In the genomic region with DNA sequence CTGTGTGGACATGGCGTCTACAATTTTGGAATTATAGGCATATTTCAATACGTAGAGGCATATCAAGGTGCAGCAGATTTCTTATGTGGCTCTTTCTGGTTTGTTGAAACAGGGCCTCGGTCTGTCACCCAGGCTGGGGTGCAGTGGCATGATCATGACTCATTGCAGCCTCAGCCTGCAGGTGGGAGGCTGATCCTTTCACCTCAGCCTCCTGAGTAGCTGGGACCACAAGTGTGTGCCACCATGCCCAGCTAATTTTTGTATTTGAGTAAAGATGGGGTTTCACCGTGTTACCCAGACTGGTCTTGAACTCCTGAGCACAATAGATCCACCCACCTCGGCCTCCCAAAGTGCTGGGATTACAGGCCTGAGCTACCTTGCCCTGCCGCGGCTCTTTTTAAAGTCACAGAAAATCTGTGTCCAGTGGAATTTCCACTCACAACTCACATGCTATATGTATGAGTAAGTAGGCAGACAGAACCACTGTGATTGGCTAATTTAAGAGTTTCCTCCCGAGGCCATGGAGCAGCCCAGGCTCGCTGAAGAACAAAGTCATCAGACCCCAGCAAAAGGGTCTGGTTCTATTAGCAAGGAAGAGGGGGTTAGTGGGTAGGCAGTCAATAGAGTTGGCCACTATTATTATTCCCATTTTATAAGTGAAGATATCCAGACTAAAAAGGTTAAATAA, we compare ENCODE assay signal across 10 cellular contexts. TPM values are rescaled to one million over a fixed set of nuclear protein-coding genes. Genes with fewer than 3 reads are reported as not detected.
DNase-seq lines count a peak whose midpoint lies in the region; ATAC-seq and TF ChIP-seq lines count a peak whose summit lies in the region.
"Had no signal": no experiment of that assay in that cellular context is flagged by ENCODE, and none has a peak within 500 bp of the region (broad histone marks: within the 10 kb centered on the region; RNA-seq: fewer than 3 reads in every experiment).

No MANE protein-coding gene starts in this region.

- TF ChIP-seq CTCF in DND-41 (IDR thresholded peaks at IDR 0.05; ENCODE audit: borderline replicate concordance, extremely low read depth, low read length, poor library complexity, severe bottlenecking) (no peak), Calu3 (IDR thresholded peaks at IDR 0.05; ENCODE audit: unreplicated experiment) (no peak)

- peak overlapping the region; percentile 21; the same call in 1 of the 2 replicates for H3K27ac ChIP-seq in DND-41 (ENCODE audit: low read length)

- no peak overlapping the region for H3K4me3 ChIP-seq in DND-41 (ENCODE audit: low read depth in 1 of 2, low read length in 2 of 2)

- DNase-seq in DND-41 (no peak), left colon (no peak), Calu3 (no peak), NCI-H1436 (lab: John Stamatoyannopoulos, UW) (no peak)
- DNase-seq in activated CD4-positive, alpha-beta T cell treated with anti-CD3 and anti-CD28 coated beads for 1 hour = peak; percentile 39
- peak; percentile 67 for DNase-seq in activated naive CD4-positive, alpha-beta T cell treated with anti-CD3 and anti-CD28 coated beads for 36 hours
- DNase-seq in stimulated activated CD4-positive, alpha-beta T cell treated with anti-CD3 and anti-CD28 coated beads, Interleukin-2, amount 100 ng/mL, for 24 hours = peak; percentile 61 to 62
- DNase-seq: H7 had no signal

- no peaks in the 10 kb centered on the region for H3K9me3 ChIP-seq in DND-41 (ENCODE audit: insufficient read depth, low read length, severe bottlenecking)

- peak overlapping the region; percentile 26; the same call in 1 of the 2 replicates for H3K4me2 ChIP-seq in DND-41 (ENCODE audit: insufficient read depth, low read length)

- no peak overlapping the region for H2AFZ ChIP-seq in DND-41 (ENCODE audit: low read depth, low read length)

- H3K36me3 Mint-ChIP-seq in activated naive CD4-positive, alpha-beta T cell treated with anti-CD3 and anti-CD28 coated beads for 36 hours (ENCODE audit: low read depth) = peaks cover 13% of the 10 kb centered on the region
- no peaks in the 10 kb centered on the region for H3K36me3 Mint-ChIP-seq in Calu3 (ENCODE audit: insufficient read depth, unreplicated experiment)

- ATAC-seq in DND-41 (ENCODE audit: insufficient read depth, low read depth) (peak; percentile 50), HG03280 (IDR thresholded peaks at IDR 0.05; ENCODE audit: unreplicated experiment) (no peak), left colon (no peak)

- no peak overlapping the region for H3K9ac ChIP-seq in DND-41 (ENCODE audit: low read depth, low read length)

- peak overlapping the region; percentile 10 for H3K4me3 Mint-ChIP-seq in activated naive CD4-positive, alpha-beta T cell treated with anti-CD3 and anti-CD28 coated beads for 36 hours
- no peak overlapping the region for H3K4me3 Mint-ChIP-seq in Calu3 (ENCODE audit: low read depth, unreplicated experiment)

- peaks cover 66% of the 10 kb centered on the region for H4K20me1 ChIP-seq in DND-41 (ENCODE audit: insufficient read depth, low read length)

- no peak overlapping the region for H3K27ac Mint-ChIP-seq in activated naive CD4-positive, alpha-beta T cell treated with anti-CD3 and anti-CD28 coated beads for 36 hours
- no peak overlapping the region for H3K27ac Mint-ChIP-seq in Calu3 (ENCODE audit: unreplicated experiment)

- BruUV-seq in Calu3 (replicated peaks; lab: Mats Ljungman, UMichigan) = no TSS peak

- H3K27me3 ChIP-seq in DND-41 (ENCODE audit: insufficient read depth, low read length, poor library complexity) = no peaks in the 10 kb centered on the region

- peaks cover 7% of the 10 kb centered on the region for H3K36me3 ChIP-seq in DND-41 (ENCODE audit: insufficient read depth, low read length)

- H3K79me2 ChIP-seq in DND-41 (ENCODE audit: insufficient read depth, low read length) = peaks cover 100% of the 10 kb centered on the region

- peaks cover 60% of the 10 kb centered on the region for H3K4me1 ChIP-seq in DND-41 (ENCODE audit: insufficient read depth, low read length)

- H3K27me3 Mint-ChIP-seq in activated naive CD4-positive, alpha-beta T cell treated with anti-CD3 and anti-CD28 coated beads for 36 hours (ENCODE audit: low read depth) = no peaks in the 10 kb centered on the region
- H3K27me3 Mint-ChIP-seq in Calu3 (ENCODE audit: unreplicated experiment) = no peaks in the 10 kb centered on the region

- H3K4me1 Mint-ChIP-seq in activated naive CD4-positive, alpha-beta T cell treated with anti-CD3 and anti-CD28 coated beads for 36 hours (ENCODE audit: low read depth) = peaks cover 45% of the 10 kb centered on the region
- H3K4me1 Mint-ChIP-seq in Calu3 (ENCODE audit: low read depth, unreplicated experiment) = peaks cover 9% of the 10 kb centered on the region

- intact Hi-C loops in activated naive CD4-positive, alpha-beta T cell treated with anti-CD3 and anti-CD28 coated beads for 36 hours (cut with micrococcal nuclease) = loop anchor here (5.0 to 10.0 kb wide), 3 partner anchors 87 to 1785 kb away; a partner anchor contains a TSS
- intact Hi-C loops in left colon (cut with DNase I, micrococcal nuclease) = no loop called here
- intact Hi-C loops in Calu3 (cut with micrococcal nuclease; ENCODE audit: unreplicated experiment) = loop anchor here (5.0 kb wide), 1 partner anchor 32 kb away; no protein-coding TSS in a partner anchor

- no peaks in the 10 kb centered on the region for H3K9me3 Mint-ChIP-seq in activated naive CD4-positive, alpha-beta T cell treated with anti-CD3 and anti-CD28 coated beads for 36 hours
- no peaks in the 10 kb centered on the region for H3K9me3 Mint-ChIP-seq in Calu3 (ENCODE audit: low read depth, unreplicated experiment)

- CTCF ChIA-PET in activated naive CD4-positive, alpha-beta T cell treated with anti-CD3 and anti-CD28 coated beads for 36 hours (lab: Charles Lee) = interaction anchor here (0.5 to 1.9 kb wide), 4 partner anchors 14 to 1132 kb away, joined by 3 to 9 read pairs (median 4); no protein-coding TSS in a partner anchor
- CTCF ChIA-PET in Calu3 (lab: Charles Lee) = no interaction called here

RNA-seq across cellular contexts. Expression of a gene that starts 9.2 kb away (rescaled TPM):
- total RNA-seq in activated naive CD4-positive, alpha-beta T cell treated with anti-CD3 and anti-CD28 coated beads for 36 hours = 100 to 1,000 TPM; 176 to 181 TPM
- 10 to 100 TPM in 1 of 2 donors, 1 to 10 TPM in 1; 8.1 to 21.9 TPM for total RNA-seq in left colon
- total RNA-seq in Calu3 (2022) = not detected in 2 replicates
- total RNA-seq: NCI-H460 had no signal

Comparison
In these comparisons a context has a peak if more than half of its experiments do, and no peak if none do; other contexts are left out.
1. DNase-seq: peak in activated CD4-positive, alpha-beta T cell treated with anti-CD3 and anti-CD28 coated beads for 1 hour (single experiment), activated naive CD4-positive, alpha-beta T cell treated with anti-CD3 and anti-CD28 coated beads for 36 hours (single experiment) and stimulated activated CD4-positive, alpha-beta T cell treated with anti-CD3 and anti-CD28 coated beads, Interleukin-2, amount 100 ng/mL, for 24 hours (2 of 2); none in DND-41 (single experiment), left colon (0 of 2), Calu3 (single experiment) and NCI-H1436 (single experiment).
2. RNA of a gene that starts 9.2 kb away (total RNA-seq): 176 to 181 TPM in activated naive CD4-positive, alpha-beta T cell treated with anti-CD3 and anti-CD28 coated beads for 36 hours; 8.1 to 21.9 TPM in left colon and not detected in Calu3; every median in the first group is over 4 times any median in the second.
3. intact Hi-C loops: an anchor here in activated naive CD4-positive, alpha-beta T cell treated with anti-CD3 and anti-CD28 coated beads for 36 hours (5.0 to 10.0 kb wide) and Calu3 (5.0 kb wide); none called in left colon.